ENCODE assay signal across 12 cellular contexts in genomic region chr16:69851491-69852240, GRCh38.
"Had no signal": no experiment of that assay in that cellular context is flagged by ENCODE, and none has a peak within 500 bp of the region (broad histone marks: within the 10 kb centered on the region; RNA-seq: fewer than 3 reads in every experiment).

No MANE protein-coding gene starts in this region.

- DNase-seq: activated CD4-positive, alpha-beta T cell treated with anti-CD3 and anti-CD28 coated beads, Interleukin-2, amount 10 ng/mL, durations not matched to agents 24 days and 14 days; activated naive CD4-positive, alpha-beta T cell treated with anti-CD3 and anti-CD28 coated beads, Interleukin-2, amount 10 ng/mL, durations not matched to agents 7 days and 5 days; adrenal gland; brain microvascular endothelial cell; kidney; left ventricle myocardium superior; mesendoderm; retina; stimulated activated CD4-positive, alpha-beta T cell treated with anti-CD3 and anti-CD28 coated beads, Interleukin-4, amount 100 ng/mL, for 1 hour; stimulated activated CD8-positive, alpha-beta memory T cell treated with anti-CD3 and anti-CD28 coated beads, Interleukin-4, amount 100 ng/mL, for 48 hours had no signal

- H3K27ac ChIP-seq: adrenal gland, brain microvascular endothelial cell had no signal

- H3K27me3 ChIP-seq: adrenal gland, brain microvascular endothelial cell had no signal

- H3K9me3 ChIP-seq: adrenal gland had no signal

- H3K4me3 ChIP-seq: adrenal gland had no signal

- ATAC-seq: esophagus mucosa, left ventricle myocardium superior, WTC11 had no signal

- H3K36me3 ChIP-seq: adrenal gland, brain microvascular endothelial cell had no signal
